ENCODE assay signal across 8 cellular contexts in genomic region chr22:50673231-50674126, GRCh38. TPM values are rescaled to one million over a fixed set of nuclear protein-coding genes. Genes with fewer than 3 reads are reported as not detected.
DNase-seq lines count a peak whose midpoint lies in the region; ATAC-seq and TF ChIP-seq lines count a peak whose summit lies in the region.

No MANE protein-coding gene starts in this region.

- H3K4me1 ChIP-seq in H9 (ENCODE audit: insufficient read depth, low read length) (no peaks in the 10 kb centered on the region; the same call in 1 of the 2 replicates), skeletal muscle tissue (ENCODE audit: control insufficient read depth in 3 of 3, insufficient read depth in 3 of 3, low read length in 3 of 3) (peaks cover 0 to 11% (median 11%) of the 10 kb centered on the region in 3 donors)

- H2BK15ac ChIP-seq in H9 (ENCODE audit: low read depth, low read length) = no peak overlapping the region

- H3K4ac ChIP-seq in H9 (ENCODE audit: low read depth, low read length) = no peak overlapping the region

- H3K27ac ChIP-seq in H9 (ENCODE audit: insufficient read length, low read depth, low read length) (no peak overlapping the region), skeletal muscle tissue (ENCODE audit: low read depth, low read length) (peak overlapping the region; percentile 69)

- peaks cover 8% of the 10 kb centered on the region for H3K23me2 ChIP-seq in H9 (ENCODE audit: insufficient read length, low read depth, low read length, poor library complexity, severe bottlenecking)

- no peak overlapping the region for H2AFZ ChIP-seq in H9 (ENCODE audit: low read length)

- peaks cover 0 to 2% of the 10 kb centered on the region in 2 experiments; a peak in 1 of 5 replicates for H3K9me3 Mint-ChIP-seq in H9
- H3K9me3 Mint-ChIP-seq in activated T-cell treated with anti-CD3 and anti-CD28 coated beads, Interleukin-2, amount 50 U/mL, for 72 hours = no peaks in the 10 kb centered on the region

- no peak overlapping the region for H3K23ac ChIP-seq in H9 (ENCODE audit: insufficient read length, low read depth, low read length)

- peak overlapping the region; percentile 39 for H3K4me2 ChIP-seq in H9 (ENCODE audit: insufficient read depth, insufficient read length, low read length)

- H4K8ac ChIP-seq in H9 (replicated peaks; ENCODE audit: insufficient read length, low read depth, low read length) = no peak overlapping the region

- H2BK120ac ChIP-seq in H9 (ENCODE audit: low read depth, low read length, poor library complexity, severe bottlenecking) = no peak overlapping the region

- peaks cover 3 to 6% (median 4%) of the 10 kb centered on the region in 3 experiments; a peak in 4 of 7 replicates for H3K36me3 Mint-ChIP-seq in H9 (ENCODE audit: insufficient read depth in 1 of 3, low read depth in 3 of 3)
- H3K36me3 Mint-ChIP-seq in activated T-cell treated with anti-CD3 and anti-CD28 coated beads, Interleukin-2, amount 50 U/mL, for 72 hours (ENCODE audit: insufficient read depth in 2 of 2) = peaks cover 0 to 5% of the 10 kb centered on the region in 2 donors

- H3K27me3 Mint-ChIP-seq in H9 (ENCODE audit: low read depth) = peaks cover 67% of the 10 kb centered on the region
- peaks cover 46% of the 10 kb centered on the region for H3K27me3 Mint-ChIP-seq in activated T-cell treated with anti-CD3 and anti-CD28 coated beads, Interleukin-2, amount 50 U/mL, for 72 hours (ENCODE audit: low read depth)

- peak overlapping the region; percentile 56 to 77 for H3K4me3 Mint-ChIP-seq in H9
- peak overlapping the region; percentile 31 to 65 for H3K4me3 Mint-ChIP-seq in activated T-cell treated with anti-CD3 and anti-CD28 coated beads, Interleukin-2, amount 50 U/mL, for 72 hours

- no CpG with 5 or more reads among the region's 68 CpGs for whole genome bisulfite sequencing in H9 (ENCODE audit: extremely low coverage, insufficient read length, low lambda C conversion rate)

- no peak overlapping the region for H3T11ph ChIP-seq in H9 (ENCODE audit: low read length)

- H3K4me3 ChIP-seq in iPS-18c (ENCODE audit: insufficient read depth, low read depth, low read length) (peak overlapping the region; percentile 58), skeletal muscle tissue (ENCODE audit: low read length in 3 of 3) (peak overlapping the region; percentile 49 to 64 (median 60))

- no peak overlapping the region for H4K91ac ChIP-seq in H9 (ENCODE audit: insufficient read length, low read depth, low read length)

- no peak overlapping the region for H4K5ac ChIP-seq in H9 (ENCODE audit: insufficient read length, low read depth, low read length)

- no peak overlapping the region for H2BK12ac ChIP-seq in H9 (ENCODE audit: insufficient read length, low read depth, low read length)

- no peak overlapping the region for H3K56ac ChIP-seq in H9 (ENCODE audit: insufficient read length, low read depth, low read length)

- no peak for ATAC-seq in activated T-cell treated with anti-CD3 and anti-CD28 coated beads, Interleukin-2, amount 50 U/mL, for 72 hours (replicated peaks in 1 of 2)
- no peak for ATAC-seq in GM21619 (IDR thresholded peaks at IDR 0.05; ENCODE audit: unreplicated experiment)

- peaks cover 6% of the 10 kb centered on the region; the same call in 1 of the 2 replicates for H3K27me3 ChIP-seq in H9 (ENCODE audit: insufficient read depth, low read length)
- H3K27me3 ChIP-seq in skeletal muscle tissue (ENCODE audit: control insufficient read depth in 3 of 3, insufficient read depth in 3 of 3, low read length in 3 of 3) = peaks cover 41 to 57% (median 57%) of the 10 kb centered on the region in 3 donors

- peaks cover 16 to 36% of the 10 kb centered on the region in 2 experiments for H3K4me1 Mint-ChIP-seq in H9
- H3K4me1 Mint-ChIP-seq in activated T-cell treated with anti-CD3 and anti-CD28 coated beads, Interleukin-2, amount 50 U/mL, for 72 hours (ENCODE audit: low read depth) = peaks cover 12% of the 10 kb centered on the region

- H3K14ac ChIP-seq in H9 (ENCODE audit: insufficient read depth, low read length) = no peak overlapping the region

- no peak overlapping the region for H3K9ac ChIP-seq in H9 (ENCODE audit: extremely low read depth, insufficient read length, low read length)
- H3K9ac ChIP-seq in skeletal muscle tissue (ENCODE audit: low read depth in 1 of 3, low read length in 3 of 3) = peak overlapping the region in 2 of 3 donors; percentile 70 to 74

- DNase-seq in H9 = no peak
- DNase-seq in activated T-cell treated with anti-CD3 and anti-CD28 coated beads, Interleukin-2, amount 50 U/mL, for 72 hours = no peak
- DNase-seq in GF-D8 (lab: John Stamatoyannopoulos, UW) = no peak
- DNase-seq in stimulated activated CD8-positive, alpha-beta memory T cell treated with anti-CD3 and anti-CD28 coated beads, Interleukin-4, amount 100 ng/mL, for 48 hours = no peak
- DNase-seq in NCI-H510A (lab: John Stamatoyannopoulos, UW) = no peak

- TF ChIP-seq CTCF in H9 (conservative IDR thresholded peaks at IDR 0.05) = no peak; the same call in 2 of the 3 replicates

- H4K20me1 ChIP-seq in H9 (ENCODE audit: control insufficient read depth, insufficient read depth, insufficient read length) = no peaks in the 10 kb centered on the region

- H3K18ac ChIP-seq in H9 (ENCODE audit: insufficient read length, low read depth, low read length) = no peak overlapping the region

- H2AK5ac ChIP-seq in H9 (ENCODE audit: insufficient read length, low read length) = no peak overlapping the region

- no peak overlapping the region for H3K27ac Mint-ChIP-seq in H9
- no peak overlapping the region for H3K27ac Mint-ChIP-seq in activated T-cell treated with anti-CD3 and anti-CD28 coated beads, Interleukin-2, amount 50 U/mL, for 72 hours

- no peaks in the 10 kb centered on the region for H3K79me2 ChIP-seq in H9 (ENCODE audit: insufficient read depth, low read length)

- H2BK20ac ChIP-seq in H9 (ENCODE audit: low read depth, low read length, poor library complexity, severe bottlenecking) = no peak overlapping the region

- no peaks in the 10 kb centered on the region for H3K9me3 ChIP-seq in H9 (ENCODE audit: control insufficient read depth, low read depth, low read length)
- peaks cover 2% of the 10 kb centered on the region for H3K9me3 ChIP-seq in iPS-18c (ENCODE audit: control insufficient read depth, insufficient read depth, low read length)
- H3K9me3 ChIP-seq in skeletal muscle tissue (ENCODE audit: control insufficient read depth in 3 of 3, low read length in 3 of 3) = no peaks in the 10 kb centered on the region

- H3K36me3 ChIP-seq in skeletal muscle tissue (ENCODE audit: control insufficient read depth in 3 of 3, insufficient read depth in 3 of 3, low read length in 3 of 3) = peaks cover 0 to 4% (median 3%) of the 10 kb centered on the region in 3 donors

- no peaks in the 10 kb centered on the region for H3K79me1 ChIP-seq in H9 (ENCODE audit: insufficient read depth, low read depth, low read length, poor library complexity, severe bottlenecking)

- H2BK5ac ChIP-seq in H9 (ENCODE audit: insufficient read length, low read length) = no peak overlapping the region

RNA-seq across cellular contexts. Expression of gene SHANK3, which starts 0.9 kb away (rescaled TPM):
- 8.4 and 8.7 TPM in 2 replicates for total RNA-seq in H9 (2021)
- under 1 TPM; 0.19 to 0.24 TPM for total RNA-seq in activated T-cell treated with anti-CD3 and anti-CD28 coated beads, Interleukin-2, amount 50 U/mL, for 72 hours
- total RNA-seq in skeletal muscle tissue = 4.2 TPM

RNA-seq across cellular contexts. Expression of gene ARSA, which starts 45.5 kb away (rescaled TPM):
- total RNA-seq in H9 (2021) (10.3 and 11.0 TPM in 2 replicates), skeletal muscle tissue (5.2 TPM)
- 10 to 100 TPM; 19.8 to 26.8 TPM for total RNA-seq in activated T-cell treated with anti-CD3 and anti-CD28 coated beads, Interleukin-2, amount 50 U/mL, for 72 hours
